ENCODE assay signal across 8 cellular contexts in the genomic region with DNA sequence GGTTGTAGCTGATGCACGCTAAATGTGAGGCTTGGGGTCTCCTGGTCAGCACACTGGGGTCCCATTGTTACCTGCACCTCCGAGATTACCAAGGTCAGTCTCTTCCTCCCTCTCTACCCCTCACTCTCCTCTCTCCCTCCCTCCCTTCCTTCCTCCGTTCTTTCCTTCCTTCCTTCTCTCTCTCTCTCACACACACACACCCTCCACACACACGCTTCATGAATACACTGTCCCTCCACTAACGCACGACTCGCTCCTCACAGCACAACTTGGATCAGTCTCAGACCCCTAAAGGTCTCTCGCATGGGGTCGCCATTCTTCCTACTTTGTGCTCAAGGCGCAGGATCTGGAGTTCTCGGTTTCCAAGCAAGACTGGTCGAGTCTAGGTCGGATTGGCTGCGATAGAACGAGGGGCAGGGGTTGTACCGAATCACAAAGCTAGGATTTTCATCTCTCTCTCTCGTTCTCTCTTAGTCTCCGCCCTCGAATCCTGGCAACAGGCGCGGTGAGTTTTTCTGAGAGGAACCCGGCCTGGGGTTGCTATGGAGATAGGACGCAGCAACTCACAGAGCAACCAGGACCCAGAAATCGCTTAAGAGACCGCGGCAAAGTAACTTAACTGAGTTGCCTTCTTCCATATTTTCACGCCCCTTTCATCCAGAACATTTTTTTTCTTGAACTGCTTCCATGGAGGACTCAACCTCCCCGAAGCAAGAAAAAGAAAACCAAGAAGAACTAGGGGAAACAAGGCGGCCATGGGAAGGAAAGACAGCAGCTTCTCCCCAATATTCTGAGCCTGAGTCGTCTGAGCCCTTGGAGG. TPM values are rescaled to one million over a fixed set of nuclear protein-coding genes. Genes with fewer than 3 reads are reported as not detected.
A peak's percentile ranks its signal among the peaks of the same experiment; 100 is the strongest.
DNase-seq lines count a peak whose midpoint lies in the region; ATAC-seq and TF ChIP-seq lines count a peak whose summit lies in the region.

A gene (plus strand): TSS at position 543 of the 820 bp plus-strand sequence. CDS start 145 bp downstream, at position 688.

- peak; percentile 96 for DNase-seq in Ammon's horn (ENCODE audit: low spot score)
- peak; percentile 96 to 97 for DNase-seq in NCI-H524 (lab: John Stamatoyannopoulos, UW)
- peak; percentile 15 to 55 for DNase-seq in activated CD4-positive, alpha-beta T cell treated with anti-CD3 and anti-CD28 coated beads, Interleukin-2, amount 50 U/mL, for 24 hours (ENCODE audit: low read depth in 1 of 2, low spot score in 1 of 2)
- peak; percentile 42 for DNase-seq in stimulated activated CD4-positive, alpha-beta T cell treated with anti-CD3 and anti-CD28 coated beads, Interleukin-4, amount 100 ng/mL, for 1 hour

- no peak within 1 kb of the TSS for H3K27ac ChIP-seq in duodenal mucosa (ENCODE audit: low read depth, low read length)
- no peak within 1 kb of the TSS for H3K27ac ChIP-seq in liver (ENCODE audit: low read depth in 1 of 2, low read length in 2 of 2)

- TF ChIP-seq CTCF in liver (IDR thresholded peaks at IDR 0.05; ENCODE audit: low read depth, low read length, missing input control) = no peak

- H3K4me3 ChIP-seq in duodenal mucosa (ENCODE audit: low read depth in 1 of 2, low read length in 2 of 2) = peak within 1 kb of the TSS; percentile 66 to 74
- H3K4me3 ChIP-seq in liver (ENCODE audit: low read depth in 1 of 3, low read length in 3 of 3) = peak within 1 kb of the TSS in 2 of 3 donors; percentile 1 to 31

- peak; percentile 99 for ATAC-seq in GM19328 (IDR thresholded peaks at IDR 0.05; ENCODE audit: unreplicated experiment)
- ATAC-seq in HG03460 (IDR thresholded peaks at IDR 0.05; ENCODE audit: unreplicated experiment) = peak; percentile 100

- H3K27me3 ChIP-seq in duodenal mucosa (ENCODE audit: control insufficient read depth in 1 of 2, insufficient read depth in 2 of 2, low read length in 2 of 2) (peaks cover 0 to 12% of the 10 kb centered on the region in 2 donors), liver (ENCODE audit: control insufficient read depth in 4 of 4, insufficient read depth in 4 of 4, low read length in 3 of 4) (peaks cover 0 to 7% (median 0%) of the 10 kb centered on the region in 4 donors)

- H3K4me1 ChIP-seq in duodenal mucosa (ENCODE audit: control insufficient read depth in 1 of 2, insufficient read depth in 2 of 2, low read length in 2 of 2) = peaks cover 0 to 7% of the 10 kb centered on the region in 2 donors
- H3K4me1 ChIP-seq in liver (ENCODE audit: control insufficient read depth in 4 of 4, insufficient read depth in 4 of 4, low read length in 3 of 4) = peaks cover 0 to 12% (median 9%) of the 10 kb centered on the region in 4 donors

- H3K36me3 ChIP-seq in duodenal mucosa (ENCODE audit: control insufficient read depth in 1 of 2, insufficient read depth in 2 of 2, low read length in 2 of 2) = no peaks in the 10 kb centered on the region
- no peaks in the 10 kb centered on the region for H3K36me3 ChIP-seq in liver (ENCODE audit: control insufficient read depth in 4 of 4, insufficient read depth in 3 of 4, low read depth in 1 of 4, low read length in 3 of 4)

- peak in 1 of 2 donors; percentile 27 for TF ChIP-seq RAD21 in liver (IDR thresholded peaks at IDR 0.05)

- peak within 1 kb of the TSS; percentile 7 to 22 for H3K9ac ChIP-seq in duodenal mucosa (ENCODE audit: low read depth in 1 of 2, low read length in 2 of 2)
- peak within 1 kb of the TSS in 1 of 2 donors; percentile 47 for H3K9ac ChIP-seq in liver (ENCODE audit: low read depth in 1 of 2, low read length in 2 of 2)

- H3K9me3 ChIP-seq in duodenal mucosa (ENCODE audit: control insufficient read depth in 1 of 2, low read length in 2 of 2) (no peaks in the 10 kb centered on the region), liver (ENCODE audit: control insufficient read depth in 4 of 4, low read length in 3 of 4) (no peaks in the 10 kb centered on the region)

- WGBS in liver = 4% methylated on average over 30 of the region's 30 CpGs

TF ChIP-seq in liver, 16 proteins besides CTCF, POLR2A, EP300 and RAD21:
- TF ChIP-seq, protein P1, sequence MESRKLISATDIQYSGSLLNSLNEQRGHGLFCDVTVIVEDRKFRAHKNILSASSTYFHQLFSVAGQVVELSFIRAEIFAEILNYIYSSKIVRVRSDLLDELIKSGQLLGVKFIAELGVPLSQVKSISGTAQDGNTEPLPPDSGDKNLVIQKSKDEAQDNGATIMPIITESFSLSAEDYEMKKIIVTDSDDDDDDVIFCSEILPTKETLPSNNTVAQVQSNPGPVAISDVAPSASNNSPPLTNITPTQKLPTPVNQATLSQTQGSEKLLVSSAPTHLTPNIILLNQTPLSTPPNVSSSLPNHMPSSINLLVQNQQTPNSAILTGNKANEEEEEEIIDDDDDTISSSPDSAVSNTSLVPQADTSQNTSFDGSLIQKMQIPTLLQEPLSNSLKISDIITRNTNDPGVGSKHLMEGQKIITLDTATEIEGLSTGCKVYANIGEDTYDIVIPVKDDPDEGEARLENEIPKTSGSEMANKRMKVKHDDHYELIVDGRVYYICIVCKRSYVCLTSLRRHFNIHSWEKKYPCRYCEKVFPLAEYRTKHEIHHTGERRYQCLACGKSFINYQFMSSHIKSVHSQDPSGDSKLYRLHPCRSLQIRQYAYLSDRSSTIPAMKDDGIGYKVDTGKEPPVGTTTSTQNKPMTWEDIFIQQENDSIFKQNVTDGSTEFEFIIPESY (IDR thresholded peaks at IDR 0.05) = no peak
- peak; percentile 33 for TF ChIP-seq SP1 (IDR thresholded peaks at IDR 0.05)
TF ChIP-seq in liver: peak in this region for 1.

RNA-seq across cellular contexts. Expression of the gene that starts here (rescaled TPM):
- under 1 TPM in 1 of 2 donors, not detected in 1; 0.50 TPM for total RNA-seq in liver
- polyA plus RNA-seq in liver = under 1 TPM; 0.06 to 0.10 TPM

Comparison
In these comparisons a context has a peak if more than half of its experiments do, and no peak if none do; other contexts are left out.
1. DNase-seq: peak in every context shown above with its lines; median percentile 96 in NCI-H524; 96 in Ammon's horn; 42 in stimulated activated CD4-positive, alpha-beta T cell treated with anti-CD3 and anti-CD28 coated beads, Interleukin-4, amount 100 ng/mL, for 1 hour; 35 in activated CD4-positive, alpha-beta T cell treated with anti-CD3 and anti-CD28 coated beads, Interleukin-2, amount 50 U/mL, for 24 hours.